ENCODE assay signal across 17 cellular contexts in genomic region chr10:81953420-81953819, GRCh38.
"Had no signal": no experiment of that assay in that cellular context is flagged by ENCODE, and none has a peak within 500 bp of the region (broad histone marks: within the 10 kb centered on the region; RNA-seq: fewer than 3 reads in every experiment).

No MANE protein-coding gene starts in this region.

- H3K27ac ChIP-seq: cardiac muscle cell, thyroid gland had no signal

- H3K27me3 Mint-ChIP-seq: activated CD4-positive, alpha-beta T cell treated with anti-CD3 and anti-CD28 coated beads, Interleukin-2, amount 10 ng/mL, durations not matched to agents 24 days and 14 days; activated CD8-positive, alpha-beta T cell treated with anti-CD3 and anti-CD28 coated beads for 36 hours; activated naive CD8-positive, alpha-beta T cell treated with anti-CD3 and anti-CD28 coated beads for 36 hours; activated T-helper 17 cell treated with anti-CD3 and anti-CD28 coated beads, Interleukin-2, amount 50 U/mL, for 72 hours; effector memory CD8-positive, alpha-beta T cell; stimulated activated naive B cell treated with anti-CD40 and anti-IgM and Interleukin-4, amounts not matched to agents 10 μg/mL and 1 μg/mL and 100 μg/mL, for 72 hours had no signal

- H3K27me3 ChIP-seq: cardiac muscle cell, thyroid gland had no signal

- H3K9me3 ChIP-seq: thyroid gland had no signal

- H3K4me3 ChIP-seq: cardiac muscle cell, thyroid gland had no signal

- H3K36me3 Mint-ChIP-seq: activated naive CD8-positive, alpha-beta T cell treated with anti-CD3 and anti-CD28 coated beads for 36 hours; stimulated activated naive B cell treated with anti-CD40 and anti-IgM and Interleukin-4, amounts not matched to agents 10 μg/mL and 1 μg/mL and 100 μg/mL, for 72 hours had no signal

- DNase-seq: activated CD4-positive, alpha-beta T cell treated with anti-CD3 and anti-CD28 coated beads, Interleukin-2, amount 10 ng/mL, durations not matched to agents 24 days and 14 days; activated CD8-positive, alpha-beta T cell treated with anti-CD3 and anti-CD28 coated beads for 36 hours; activated naive CD4-positive, alpha-beta T cell; activated naive CD8-positive, alpha-beta T cell treated with anti-CD3 and anti-CD28 coated beads for 36 hours; activated T-cell treated with anti-CD3 and anti-CD28 coated beads, Interleukin-2, amount 50 U/mL, for 1 hour; amygdala; effector memory CD8-positive, alpha-beta T cell; foreskin melanocyte; left ventricle myocardium superior; occipital lobe; posterior cingulate gyrus; retina; stimulated activated naive B cell treated with anti-CD40 and anti-IgM and Interleukin-4, amounts not matched to agents 10 μg/mL and 1 μg/mL and 100 μg/mL, for 72 hours; T1000; thyroid gland had no signal

- H3K4me3 Mint-ChIP-seq: activated CD4-positive, alpha-beta T cell treated with anti-CD3 and anti-CD28 coated beads, Interleukin-2, amount 10 ng/mL, durations not matched to agents 24 days and 14 days; activated CD8-positive, alpha-beta T cell treated with anti-CD3 and anti-CD28 coated beads for 36 hours; activated naive CD8-positive, alpha-beta T cell treated with anti-CD3 and anti-CD28 coated beads for 36 hours; activated T-helper 17 cell treated with anti-CD3 and anti-CD28 coated beads, Interleukin-2, amount 50 U/mL, for 72 hours; effector memory CD8-positive, alpha-beta T cell; stimulated activated naive B cell treated with anti-CD40 and anti-IgM and Interleukin-4, amounts not matched to agents 10 μg/mL and 1 μg/mL and 100 μg/mL, for 72 hours had no signal

- H3K9me3 Mint-ChIP-seq: activated CD4-positive, alpha-beta T cell treated with anti-CD3 and anti-CD28 coated beads, Interleukin-2, amount 10 ng/mL, durations not matched to agents 24 days and 14 days; activated naive CD8-positive, alpha-beta T cell treated with anti-CD3 and anti-CD28 coated beads for 36 hours; activated T-helper 17 cell treated with anti-CD3 and anti-CD28 coated beads, Interleukin-2, amount 50 U/mL, for 72 hours had no signal

- H3K4me1 ChIP-seq: thyroid gland had no signal

- H3K36me3 ChIP-seq: cardiac muscle cell, thyroid gland had no signal

- H3K27ac Mint-ChIP-seq: activated CD4-positive, alpha-beta T cell treated with anti-CD3 and anti-CD28 coated beads, Interleukin-2, amount 10 ng/mL, durations not matched to agents 24 days and 14 days; activated CD8-positive, alpha-beta T cell treated with anti-CD3 and anti-CD28 coated beads for 36 hours; activated naive CD8-positive, alpha-beta T cell treated with anti-CD3 and anti-CD28 coated beads for 36 hours; activated T-helper 17 cell treated with anti-CD3 and anti-CD28 coated beads, Interleukin-2, amount 50 U/mL, for 72 hours; effector memory CD8-positive, alpha-beta T cell; stimulated activated naive B cell treated with anti-CD40 and anti-IgM and Interleukin-4, amounts not matched to agents 10 μg/mL and 1 μg/mL and 100 μg/mL, for 72 hours had no signal

- H3K4me1 Mint-ChIP-seq: activated CD4-positive, alpha-beta T cell treated with anti-CD3 and anti-CD28 coated beads, Interleukin-2, amount 10 ng/mL, durations not matched to agents 24 days and 14 days; activated naive CD8-positive, alpha-beta T cell treated with anti-CD3 and anti-CD28 coated beads for 36 hours; activated T-helper 17 cell treated with anti-CD3 and anti-CD28 coated beads, Interleukin-2, amount 50 U/mL, for 72 hours; stimulated activated naive B cell treated with anti-CD40 and anti-IgM and Interleukin-4, amounts not matched to agents 10 μg/mL and 1 μg/mL and 100 μg/mL, for 72 hours had no signal
